Comparison of ENCODE assay signal across 8 cellular contexts in genomic region chr7:139829654-139830130, GRCh38. TPM values are rescaled to one million over a fixed set of nuclear protein-coding genes. Genes with fewer than 3 reads are reported as not detected.
DNase-seq lines count a peak whose midpoint lies in the region; ATAC-seq and TF ChIP-seq lines count a peak whose summit lies in the region.

No MANE protein-coding gene starts in this region.

- DNase-seq in GDM1 (lab: John Stamatoyannopoulos, UW): peak; percentile 18
- no peak for DNase-seq in GM23338 (ENCODE audit: low spot score)
- DNase-seq in natural killer cell: no peak
- DNase-seq in T-helper 9 cell: no peak
- DNase-seq in NCI-H774 (lab: John Stamatoyannopoulos, UW): no peak
- no peak for DNase-seq in HAP-1 (ENCODE audit: low spot score in 2 of 2)

- no peaks in the 10 kb centered on the region for H3K9me3 ChIP-seq in HAP-1

- no peaks in the 10 kb centered on the region for H3K9me2 ChIP-seq in GM23338 (ENCODE audit: insufficient read depth)

- H3K4me3 Mint-ChIP-seq in GM23338 (no peak overlapping the region), natural killer cell (peak overlapping the region; percentile 92)
- H3K4me3 Mint-ChIP-seq in activated naive CD8-positive, alpha-beta T cell: peak overlapping the region; percentile 50

- H3K27me3 ChIP-seq in GM23338 (ENCODE audit: insufficient read depth): no peaks in the 10 kb centered on the region
- peaks cover 9% of the 10 kb centered on the region; the same call in 1 of the 2 replicates for H3K27me3 ChIP-seq in HAP-1 (ENCODE audit: low read depth)

- H2AFZ ChIP-seq in GM23338: peak overlapping the region; percentile 38; the same call in 1 of the 2 replicates

- H3K4me1 ChIP-seq in GM23338 (ENCODE audit: insufficient read depth): no peaks in the 10 kb centered on the region
- H3K4me1 ChIP-seq in HAP-1: peaks cover 8% of the 10 kb centered on the region

- no peak overlapping the region for H3K27ac Mint-ChIP-seq in GM23338
- H3K27ac Mint-ChIP-seq in activated naive CD8-positive, alpha-beta T cell: no peak overlapping the region
- peak overlapping the region; percentile 93 to 98 for H3K27ac Mint-ChIP-seq in natural killer cell

- intact Hi-C loops in natural killer cell (cut with micrococcal nuclease): loop anchor here (1.0 kb wide), 1 partner anchor 9 kb away; no protein-coding TSS in a partner anchor

- no peaks in the 10 kb centered on the region for H3K36me3 ChIP-seq in GM23338 (ENCODE audit: insufficient read depth)
- no peaks in the 10 kb centered on the region for H3K36me3 ChIP-seq in HAP-1 (replicated peaks)

- no peaks in the 10 kb centered on the region for H3K79me2 ChIP-seq in GM23338 (replicated peaks; ENCODE audit: insufficient read depth)

- peaks cover 2% of the 10 kb centered on the region for H3K27me3 Mint-ChIP-seq in GM23338 (ENCODE audit: insufficient read depth, low read depth, poor library complexity)
- no peaks in the 10 kb centered on the region for H3K27me3 Mint-ChIP-seq in activated naive CD8-positive, alpha-beta T cell
- no peaks in the 10 kb centered on the region for H3K27me3 Mint-ChIP-seq in natural killer cell (ENCODE audit: low read depth in 2 of 2)

- H3K4me3 ChIP-seq in GM23338 (no peak overlapping the region), HAP-1 (no peak overlapping the region)

- H4K20me1 ChIP-seq in GM23338 (replicated peaks; ENCODE audit: insufficient read depth): no peaks in the 10 kb centered on the region

- H3K4me1 Mint-ChIP-seq in GM23338 (peaks cover 15% of the 10 kb centered on the region), natural killer cell (peaks cover 57 to 62% of the 10 kb centered on the region in 2 donors)
- H3K4me1 Mint-ChIP-seq in activated naive CD8-positive, alpha-beta T cell (ENCODE audit: low read depth): peaks cover 15% of the 10 kb centered on the region

- in situ Hi-C loops in HAP-1 (cut with MboI; ENCODE audit: low sequenced_read_pairs): no loop called here

- TF ChIP-seq CTCF in GM23338 (conservative IDR thresholded peaks at IDR 0.05; ENCODE audit: low read depth in 2 of 2) (no peak), natural killer cell (IDR thresholded peaks at IDR 0.05) (no peak)

- peaks cover 3% of the 10 kb centered on the region; the same call in 1 of the 3 replicates for H3K9me3 Mint-ChIP-seq in GM23338
- no peaks in the 10 kb centered on the region for H3K9me3 Mint-ChIP-seq in activated naive CD8-positive, alpha-beta T cell (ENCODE audit: low read depth)
- peaks cover 3 to 8% of the 10 kb centered on the region in 2 donors for H3K9me3 Mint-ChIP-seq in natural killer cell

- no peaks in the 10 kb centered on the region for H3F3A ChIP-seq in GM23338 (replicated peaks; ENCODE audit: low read depth)

- H3K4me2 ChIP-seq in GM23338: no peak overlapping the region

- no peak overlapping the region for H3K27ac ChIP-seq in GM23338 (ENCODE audit: low read depth)

- ATAC-seq in GM23338 (no peak), natural killer cell (peak; percentile 54 to 64 (median 54)), GM21381 (IDR thresholded peaks at IDR 0.05; ENCODE audit: unreplicated experiment) (no peak)

- H3K36me3 Mint-ChIP-seq in GM23338 (ENCODE audit: low read depth) (peaks cover 7% of the 10 kb centered on the region; the same call in 2 of the 3 replicates), natural killer cell (peaks cover 14% of the 10 kb centered on the region)
- H3K36me3 Mint-ChIP-seq in activated naive CD8-positive, alpha-beta T cell: peaks cover 6% of the 10 kb centered on the region

TF ChIP-seq in GM23338, 12 proteins besides CTCF, POLR2A, EP300 and RAD21 (continues in another document):
- TF ChIP-seq POLR2AphosphoS5 (IDR thresholded peaks at IDR 0.05; ENCODE audit: low read depth) (no peak), STAT1 (IDR thresholded peaks at IDR 0.05; ENCODE audit: unreplicated experiment) (no peak), NANOG (IDR thresholded peaks at IDR 0.05; ENCODE audit: borderline replicate concordance) (no peak), EZH2 (IDR thresholded peaks at IDR 0.05; ENCODE audit: low read depth, unreplicated experiment) (no peak), ETS1 (IDR thresholded peaks at IDR 0.05) (no peak), JUNB (IDR thresholded peaks at IDR 0.05; ENCODE audit: unreplicated experiment) (no peak), EZH2phosphoT487 (IDR thresholded peaks at IDR 0.05; ENCODE audit: unreplicated experiment) (no peak)
- TF ChIP-seq, protein P1, sequence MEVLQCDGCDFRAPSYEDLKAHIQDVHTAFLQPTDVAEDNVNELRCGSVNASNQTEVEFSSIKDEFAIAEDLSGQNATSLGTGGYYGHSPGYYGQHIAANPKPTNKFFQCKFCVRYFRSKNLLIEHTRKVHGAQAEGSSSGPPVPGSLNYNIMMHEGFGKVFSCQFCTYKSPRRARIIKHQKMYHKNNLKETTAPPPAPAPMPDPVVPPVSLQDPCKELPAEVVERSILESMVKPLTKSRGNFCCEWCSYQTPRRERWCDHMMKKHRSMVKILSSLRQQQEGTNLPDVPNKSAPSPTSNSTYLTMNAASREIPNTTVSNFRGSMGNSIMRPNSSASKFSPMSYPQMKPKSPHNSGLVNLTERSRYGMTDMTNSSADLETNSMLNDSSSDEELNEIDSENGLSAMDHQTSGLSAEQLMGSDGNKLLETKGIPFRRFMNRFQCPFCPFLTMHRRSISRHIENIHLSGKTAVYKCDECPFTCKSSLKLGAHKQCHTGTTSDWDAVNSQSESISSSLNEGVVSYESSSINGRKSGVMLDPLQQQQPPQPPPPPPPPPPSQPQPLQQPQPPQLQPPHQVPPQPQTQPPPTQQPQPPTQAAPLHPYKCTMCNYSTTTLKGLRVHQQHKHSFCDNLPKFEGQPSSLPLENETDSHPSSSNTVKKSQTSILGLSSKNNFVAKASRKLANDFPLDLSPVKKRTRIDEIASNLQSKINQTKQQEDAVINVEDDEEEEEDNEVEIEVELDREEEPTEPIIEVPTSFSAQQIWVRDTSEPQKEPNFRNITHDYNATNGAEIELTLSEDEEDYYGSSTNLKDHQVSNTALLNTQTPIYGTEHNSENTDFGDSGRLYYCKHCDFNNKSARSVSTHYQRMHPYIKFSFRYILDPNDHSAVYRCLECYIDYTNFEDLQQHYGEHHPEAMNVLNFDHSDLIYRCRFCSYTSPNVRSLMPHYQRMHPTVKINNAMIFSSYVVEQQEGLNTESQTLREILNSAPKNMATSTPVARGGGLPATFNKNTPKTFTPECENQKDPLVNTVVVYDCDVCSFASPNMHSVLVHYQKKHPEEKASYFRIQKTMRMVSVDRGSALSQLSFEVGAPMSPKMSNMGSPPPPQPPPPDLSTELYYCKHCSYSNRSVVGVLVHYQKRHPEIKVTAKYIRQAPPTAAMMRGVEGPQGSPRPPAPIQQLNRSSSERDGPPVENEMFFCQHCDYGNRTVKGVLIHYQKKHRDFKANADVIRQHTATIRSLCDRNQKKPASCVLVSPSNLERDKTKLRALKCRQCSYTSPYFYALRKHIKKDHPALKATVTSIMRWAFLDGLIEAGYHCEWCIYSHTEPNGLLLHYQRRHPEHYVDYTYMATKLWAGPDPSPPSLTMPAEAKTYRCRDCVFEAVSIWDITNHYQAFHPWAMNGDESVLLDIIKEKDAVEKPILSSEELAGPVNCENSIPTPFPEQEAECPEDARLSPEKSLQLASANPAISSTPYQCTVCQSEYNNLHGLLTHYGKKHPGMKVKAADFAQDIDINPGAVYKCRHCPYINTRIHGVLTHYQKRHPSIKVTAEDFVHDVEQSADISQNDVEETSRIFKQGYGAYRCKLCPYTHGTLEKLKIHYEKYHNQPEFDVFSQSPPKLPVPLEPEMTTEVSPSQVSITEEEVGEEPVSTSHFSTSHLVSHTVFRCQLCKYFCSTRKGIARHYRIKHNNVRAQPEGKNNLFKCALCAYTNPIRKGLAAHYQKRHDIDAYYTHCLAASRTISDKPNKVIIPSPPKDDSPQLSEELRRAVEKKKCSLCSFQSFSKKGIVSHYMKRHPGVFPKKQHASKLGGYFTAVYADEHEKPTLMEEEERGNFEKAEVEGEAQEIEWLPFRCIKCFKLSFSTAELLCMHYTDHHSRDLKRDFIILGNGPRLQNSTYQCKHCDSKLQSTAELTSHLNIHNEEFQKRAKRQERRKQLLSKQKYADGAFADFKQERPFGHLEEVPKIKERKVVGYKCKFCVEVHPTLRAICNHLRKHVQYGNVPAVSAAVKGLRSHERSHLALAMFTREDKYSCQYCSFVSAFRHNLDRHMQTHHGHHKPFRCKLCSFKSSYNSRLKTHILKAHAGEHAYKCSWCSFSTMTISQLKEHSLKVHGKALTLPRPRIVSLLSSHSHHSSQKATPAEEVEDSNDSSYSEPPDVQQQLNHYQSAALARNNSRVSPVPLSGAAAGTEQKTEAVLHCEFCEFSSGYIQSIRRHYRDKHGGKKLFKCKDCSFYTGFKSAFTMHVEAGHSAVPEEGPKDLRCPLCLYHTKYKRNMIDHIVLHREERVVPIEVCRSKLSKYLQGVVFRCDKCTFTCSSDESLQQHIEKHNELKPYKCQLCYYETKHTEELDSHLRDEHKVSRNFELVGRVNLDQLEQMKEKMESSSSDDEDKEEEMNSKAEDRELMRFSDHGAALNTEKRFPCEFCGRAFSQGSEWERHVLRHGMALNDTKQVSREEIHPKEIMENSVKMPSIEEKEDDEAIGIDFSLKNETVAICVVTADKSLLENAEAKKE (CRISPR knock-in tag; IDR thresholded peaks at IDR 0.05): no peak

RNA-seq across cellular contexts. Expression of gene TBXAS1, which starts 0.6 kb away (rescaled TPM):
- 1.0 TPM in 1 of 2 replicates, not detected in the other for total RNA-seq in GM23338 (2014; rRNA removed; shearing (Covaris generic))
- 0.89 and 1.3 TPM in 2 replicates for polyA plus RNA-seq in GM23338 (2016; fragmentation: Nextera tagmentation; extraction: Ambion mirVana)
- 100 to 1,000 TPM in 1 of 3 donors, 10 to 100 TPM in 2; 72.7 to 110 (median 88.7) TPM for total RNA-seq in natural killer cell

RNA-seq across cellular contexts. Expression of gene HIPK2, which starts 51.9 kb away (rescaled TPM):
- total RNA-seq in GM23338 (2014; rRNA removed; shearing (Covaris generic)): 13.8 and 16.9 TPM in 2 replicates
- polyA plus RNA-seq in GM23338 (2016; fragmentation: Nextera tagmentation; extraction: Ambion mirVana): 5.9 and 7.3 TPM in 2 replicates
- 100 to 1,000 TPM; 127 to 145 (median 144) TPM for total RNA-seq in natural killer cell

Comparison
In these comparisons a context has a peak if more than half of its experiments do, and no peak if none do; other contexts are left out.
1. ATAC-seq: peak in natural killer cell (3 of 3); none in GM23338 (single experiment) and GM21381 (single experiment).
2. H3K27ac Mint-ChIP-seq: peak in natural killer cell (2 of 2); none in GM23338 (single experiment) and activated naive CD8-positive, alpha-beta T cell (single experiment).
3. RNA of gene TBXAS1, which starts 0.6 kb away (total RNA-seq): 72.7 to 110 TPM in natural killer cell; 1.0 TPM in GM23338; every median in the first group is over 10 times any median in the second.